In the genomic region with DNA sequence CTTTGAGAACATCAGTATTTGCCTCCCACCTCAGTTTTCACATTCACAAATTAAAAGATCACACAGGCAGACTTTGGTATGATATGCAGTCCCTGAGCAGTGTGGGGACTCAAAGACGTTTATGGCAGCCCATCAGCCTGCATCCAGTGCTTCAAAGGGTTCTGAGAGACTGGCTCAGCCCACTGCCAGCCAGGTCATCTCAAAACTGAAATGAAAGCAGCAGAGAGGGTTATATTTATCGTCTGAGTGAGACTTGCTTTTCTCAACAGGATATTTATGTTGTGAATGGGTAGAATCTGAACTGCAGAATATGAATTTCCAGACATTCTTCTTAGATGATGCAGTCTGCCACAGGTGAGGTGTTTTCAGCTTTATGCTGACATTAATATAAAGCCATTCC, we compare ENCODE assay signal across 18 cellular contexts.
"Had no signal": no experiment of that assay in that cellular context is flagged by ENCODE, and none has a peak within 500 bp of the region (broad histone marks: within the 10 kb centered on the region; RNA-seq: fewer than 3 reads in every experiment).

No MANE protein-coding gene starts in this region.

- ATAC-seq: activated naive CD8-positive, alpha-beta T cell treated with anti-CD3 and anti-CD28 coated beads, Interleukin-2, amount 50 U/mL, for 24 hours; gastroesophageal sphincter; heart left ventricle; left colon; natural killer cell treated with Interleukin-12 subunit alpha and Interleukin-12 subunit beta and Interleukin-15 and Interleukin-18, amount 100 ng/mL, for 72 hours; pancreas; psoas muscle had no signal

- H3K36me3 Mint-ChIP-seq: type B pancreatic cell had no signal

- H3K27ac Mint-ChIP-seq: activated naive CD4-positive, alpha-beta T cell treated with anti-CD3 and anti-CD28 coated beads, Interleukin-2, amount 10 ng/mL, durations not matched to agents 7 days and 5 days; activated naive CD8-positive, alpha-beta T cell treated with anti-CD3 and anti-CD28 coated beads, Interleukin-2, amount 50 U/mL, for 24 hours; activated T-cell treated with anti-CD3 and anti-CD28 coated beads, Interleukin-2, amount 50 U/mL, for 72 hours; memory B cell; natural killer cell treated with Interleukin-12 subunit alpha and Interleukin-12 subunit beta and Interleukin-15 and Interleukin-18, amount 100 ng/mL, for 72 hours; type B pancreatic cell had no signal

- H3K4me3 Mint-ChIP-seq: activated naive CD4-positive, alpha-beta T cell treated with anti-CD3 and anti-CD28 coated beads, Interleukin-2, amount 10 ng/mL, durations not matched to agents 7 days and 5 days; activated naive CD8-positive, alpha-beta T cell treated with anti-CD3 and anti-CD28 coated beads, Interleukin-2, amount 50 U/mL, for 24 hours; activated T-cell treated with anti-CD3 and anti-CD28 coated beads, Interleukin-2, amount 50 U/mL, for 72 hours; memory B cell; natural killer cell treated with Interleukin-12 subunit alpha and Interleukin-12 subunit beta and Interleukin-15 and Interleukin-18, amount 100 ng/mL, for 72 hours; type B pancreatic cell had no signal

- DNase-seq: activated CD4-positive, alpha-beta T cell treated with anti-CD3 and anti-CD28 coated beads, Interleukin-2, amount 50 U/mL, for 4 hours; activated CD8-positive, alpha-beta memory T cell treated with anti-CD3 and anti-CD28 coated beads for 24 hours; activated effector memory CD4-positive, alpha-beta T cell treated with anti-CD3 and anti-CD28 coated beads, Interleukin-2, amount 50 U/mL, for 16 hours; activated naive CD4-positive, alpha-beta T cell treated with anti-CD3 and anti-CD28 coated beads, Interleukin-2, amount 10 ng/mL, durations not matched to agents 7 days and 5 days; activated naive CD8-positive, alpha-beta T cell treated with anti-CD3 and anti-CD28 coated beads, Interleukin-2, amount 50 U/mL, for 24 hours; activated T-cell treated with anti-CD3 and anti-CD28 coated beads, Interleukin-2, amount 50 U/mL, for 72 hours; cerebellar nuclear complex; heart left ventricle; left colon; pancreas; psoas muscle; stimulated activated CD4-positive, alpha-beta T cell treated with anti-CD3 and anti-CD28 coated beads, Interleukin-12 subunit alpha, Interleukin-12 subunit beta, amount 100 ng/mL, for 4 hours; stimulated activated CD4-positive, alpha-beta T cell treated with anti-CD3 and anti-CD28 coated beads, Interleukin-4, amount 100 ng/mL, for 4 hours; T-helper 9 cell had no signal

- H3K9me3 Mint-ChIP-seq: activated naive CD4-positive, alpha-beta T cell treated with anti-CD3 and anti-CD28 coated beads, Interleukin-2, amount 10 ng/mL, durations not matched to agents 7 days and 5 days; activated naive CD8-positive, alpha-beta T cell treated with anti-CD3 and anti-CD28 coated beads, Interleukin-2, amount 50 U/mL, for 24 hours; natural killer cell treated with Interleukin-12 subunit alpha and Interleukin-12 subunit beta and Interleukin-15 and Interleukin-18, amount 100 ng/mL, for 72 hours; type B pancreatic cell had no signal
